In the genomic region with DNA sequence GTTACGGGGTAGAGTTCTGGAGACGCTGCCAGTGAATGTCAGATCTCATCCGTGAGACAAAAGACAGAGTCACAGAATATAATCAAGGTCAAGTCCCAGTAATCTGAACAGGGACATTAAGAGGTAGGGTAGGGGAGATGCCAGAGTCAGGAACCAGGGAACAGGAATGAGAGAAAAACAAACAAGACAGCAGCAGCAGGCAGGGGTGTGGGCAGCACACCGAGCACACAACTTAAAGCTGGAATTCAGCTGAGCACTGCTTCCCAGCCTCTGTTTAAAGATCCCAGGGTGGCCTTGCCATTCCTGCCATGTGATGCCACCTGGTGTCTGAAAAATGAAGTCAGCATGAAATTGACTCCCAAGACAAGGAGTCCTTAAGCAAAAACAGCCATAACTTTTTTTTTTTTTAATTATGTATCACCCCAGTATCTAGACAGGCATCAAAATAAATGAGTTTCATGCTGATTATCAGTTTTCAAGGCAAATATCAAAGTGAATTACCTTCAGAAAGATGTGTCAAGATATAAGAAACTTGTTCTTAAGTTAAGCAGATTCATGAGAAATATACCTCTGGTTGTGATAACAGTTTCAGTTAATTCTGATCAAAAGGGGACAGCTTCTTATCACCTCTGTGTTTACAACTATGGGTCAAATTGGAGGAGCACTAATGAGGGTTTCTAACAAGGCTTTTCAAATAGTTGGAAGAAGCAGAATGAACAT, we compare ENCODE assay signal across 8 cellular contexts.
DNase-seq lines count a peak whose midpoint lies in the region; ATAC-seq and TF ChIP-seq lines count a peak whose summit lies in the region.

No MANE protein-coding gene starts in this region.

- H3K4me3 Mint-ChIP-seq in Caco-2 (ENCODE audit: unreplicated experiment): no peak overlapping the region

- TF ChIP-seq EP300 in gastroesophageal sphincter (IDR thresholded peaks at IDR 0.05): no peak

- no peak overlapping the region for H3K9ac ChIP-seq in trophoblast cell (ENCODE audit: low read length)

- peak; percentile 27 to 49 for TF ChIP-seq CTCF in Caco-2 (IDR thresholded peaks at IDR 0.05; ENCODE audit: insufficient read depth in 1 of 2, low read depth in 1 of 2, low read length in 1 of 2, severe bottlenecking in 1 of 2, unreplicated experiment in 1 of 2)
- TF ChIP-seq CTCF in GM20000 (IDR thresholded peaks at IDR 0.05; ENCODE audit: extremely low read depth, missing control alignments): peak; percentile 47
- peak; percentile 89 for TF ChIP-seq CTCF in VCaP (conservative IDR thresholded peaks at IDR 0.05)
- peak; percentile 18 to 76 (median 60) for TF ChIP-seq CTCF in gastroesophageal sphincter (IDR thresholded peaks at IDR 0.05)

- 31 to 35% methylated on average over 2 to 4 of the region's 4 CpGs for WGBS in gastroesophageal sphincter (ENCODE audit: low coverage in 1 of 2), 2 donors
- no CpG with 5 or more reads among the region's 4 CpGs for WGBS in trophoblast cell (ENCODE audit: extremely low coverage, insufficient coverage, insufficient read length)

- H3K14ac ChIP-seq in trophoblast cell (ENCODE audit: low read length): no peak overlapping the region

- no peak overlapping the region for H2BK12ac ChIP-seq in trophoblast cell (ENCODE audit: low read length)

- H4K12ac ChIP-seq in trophoblast cell (ENCODE audit: low read depth, low read length): no peak overlapping the region

- H3K9me3 ChIP-seq in Caco-2 (no peaks in the 10 kb centered on the region), gastroesophageal sphincter (no peaks in the 10 kb centered on the region), trophoblast cell (ENCODE audit: insufficient read depth, low read depth, low read length) (no peaks in the 10 kb centered on the region)

- no peak overlapping the region for H4K8ac ChIP-seq in trophoblast cell (ENCODE audit: low read depth, low read length)

- no peaks in the 10 kb centered on the region for H3K79me2 ChIP-seq in trophoblast cell (ENCODE audit: control insufficient read depth, insufficient read depth, low read length, poor library complexity)

- no peak overlapping the region for H3K27ac Mint-ChIP-seq in Caco-2 (ENCODE audit: unreplicated experiment)

- no peak overlapping the region for H3K4ac ChIP-seq in trophoblast cell (ENCODE audit: low read depth, low read length)

- no peak for TF ChIP-seq POLR2A in gastroesophageal sphincter (IDR thresholded peaks at IDR 0.05)

- H3K4me3 ChIP-seq in Caco-2 (ENCODE audit: low read depth, low read length) (no peak overlapping the region), gastroesophageal sphincter (no peak overlapping the region), trophoblast cell (ENCODE audit: low read depth, low read length) (no peak overlapping the region)

- H3K4me2 ChIP-seq in trophoblast cell (ENCODE audit: low read length): no peak overlapping the region

- no peak overlapping the region for H2AFZ ChIP-seq in trophoblast cell (ENCODE audit: insufficient read depth, low read length, poor library complexity)

- DNase-seq in Caco-2 (peak; percentile 44 to 51), GM20000 (ENCODE audit: low spot score) (peak; percentile 43), NCI-H1694 treated with DMSO at 0.1 percent for 48 hours (lab: John Stamatoyannopoulos, UW) (peak; percentile 82), trophoblast cell (peak; percentile 38 to 79), cerebellar nuclear complex (lab: John Stamatoyannopoulos, UW) (no peak)

- H3K18ac ChIP-seq in trophoblast cell (ENCODE audit: low read length): no peak overlapping the region

- no TSS peak for BruUV-seq in Caco-2 (replicated peaks; lab: Mats Ljungman, UMichigan)

- H3K36me3 ChIP-seq in Caco-2 (ENCODE audit: control insufficient read depth, insufficient read depth, low read length): no peaks in the 10 kb centered on the region
- no peaks in the 10 kb centered on the region for H3K36me3 ChIP-seq in gastroesophageal sphincter
- H3K36me3 ChIP-seq in trophoblast cell (ENCODE audit: control insufficient read depth in 1 of 2, insufficient read depth in 2 of 2, low read length in 2 of 2): peaks cover 0 to 2% of the 10 kb centered on the region in 2 experiments

- H2AK5ac ChIP-seq in trophoblast cell (ENCODE audit: low read length): no peak overlapping the region

- H3K9me3 Mint-ChIP-seq in Caco-2 (ENCODE audit: unreplicated experiment): no peaks in the 10 kb centered on the region

- H2BK5ac ChIP-seq in trophoblast cell (ENCODE audit: low read depth, low read length, poor library complexity): no peak overlapping the region

- CTCF ChIA-PET in Caco-2 (lab: Charles Lee): interaction anchor here (0.5 to 1.0 kb wide), 2 partner anchors 608 to 1210 kb away, joined by 5 read pairs; no protein-coding TSS in a partner anchor

- H4K91ac ChIP-seq in trophoblast cell (ENCODE audit: low read depth, low read length): no peak overlapping the region

- no peak overlapping the region for H3K23ac ChIP-seq in trophoblast cell (ENCODE audit: low read length)

- ATAC-seq in gastroesophageal sphincter (no peak), GM21717 (IDR thresholded peaks at IDR 0.05; ENCODE audit: unreplicated experiment) (no peak)

- no peaks in the 10 kb centered on the region for H3K36me3 Mint-ChIP-seq in Caco-2 (ENCODE audit: insufficient read depth, unreplicated experiment)

- H3K27ac ChIP-seq in VCaP (peak overlapping the region; percentile 81), gastroesophageal sphincter (peak overlapping the region in 1 of 4 donors; percentile 53), trophoblast cell (ENCODE audit: low read depth, low read length) (no peak overlapping the region)

- H2BK120ac ChIP-seq in trophoblast cell (ENCODE audit: insufficient read depth, low read length, poor library complexity): no peak overlapping the region

- no peaks in the 10 kb centered on the region for H3K4me1 ChIP-seq in Caco-2
- peaks cover 0 to 12% (median 0%) of the 10 kb centered on the region in 3 donors for H3K4me1 ChIP-seq in gastroesophageal sphincter
- H3K4me1 ChIP-seq in trophoblast cell (ENCODE audit: control insufficient read depth in 1 of 2, insufficient read depth in 2 of 2, low read length in 2 of 2): peaks cover 3% of the 10 kb centered on the region in 2 experiments

- H3K27me3 Mint-ChIP-seq in Caco-2 (ENCODE audit: insufficient read depth, unreplicated experiment): peaks cover 3% of the 10 kb centered on the region

- H3K27me3 ChIP-seq in Caco-2 (replicated peaks; ENCODE audit: control insufficient read depth, insufficient read depth, low read length) (no peaks in the 10 kb centered on the region), gastroesophageal sphincter (no peaks in the 10 kb centered on the region), trophoblast cell (ENCODE audit: insufficient read depth, low read length) (no peaks in the 10 kb centered on the region)

- no peaks in the 10 kb centered on the region for H3K79me1 ChIP-seq in trophoblast cell (ENCODE audit: low read length)

- POLR2A ChIA-PET in Caco-2 (lab: Charles Lee): no interaction called here

- peaks cover 6% of the 10 kb centered on the region for H3K4me1 Mint-ChIP-seq in Caco-2 (ENCODE audit: low read depth, unreplicated experiment)

- intact Hi-C loops in Caco-2 (cut with micrococcal nuclease; ENCODE audit: unreplicated experiment): loop anchor here (5.0 to 10.0 kb wide), 2 partner anchors 37 to 570 kb away; no protein-coding TSS in a partner anchor

Comparison
In these comparisons a context has a peak if more than half of its experiments do, and no peak if none do; other contexts are left out.
1. DNase-seq: peak in Caco-2 (2 of 2), GM20000 (single experiment), NCI-H1694 treated with DMSO at 0.1 percent for 48 hours (single experiment) and trophoblast cell (2 of 2); none in cerebellar nuclear complex (0 of 2).
2. CTCF ChIP-seq: peak in every context shown above with its lines; median percentile 89 in VCaP; 60 in gastroesophageal sphincter; 47 in GM20000; 38 in Caco-2.